8 cellular contexts compared by ENCODE assay signal in the genomic region with DNA sequence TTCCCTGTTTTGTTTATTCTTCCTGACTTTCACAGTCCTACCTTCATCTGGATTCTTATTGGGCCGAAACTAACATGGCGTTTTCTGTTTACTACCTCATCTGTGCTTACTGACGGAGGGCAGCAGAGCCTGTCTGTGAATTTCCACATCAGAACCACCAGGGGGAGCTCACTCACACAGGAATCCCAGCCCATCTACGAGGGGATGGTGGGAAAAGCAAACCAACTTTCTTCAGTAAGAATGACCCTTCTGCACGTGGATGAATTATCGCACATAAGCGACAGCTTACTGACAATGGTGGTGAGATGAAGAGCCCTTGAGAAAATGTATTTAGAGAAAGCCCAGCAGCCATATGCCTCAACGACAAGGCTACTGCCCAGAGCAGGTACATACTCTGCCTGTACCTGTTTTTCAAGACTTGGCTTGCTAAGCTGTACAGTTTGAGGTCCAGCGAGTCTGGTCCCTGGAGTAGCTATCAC. TPM values are rescaled to one million over a fixed set of nuclear protein-coding genes. Genes with fewer than 3 reads are reported as not detected.
DNase-seq lines count a peak whose midpoint lies in the region; ATAC-seq, FAIRE-seq and TF ChIP-seq lines count a peak whose summit lies in the region.

No MANE protein-coding gene starts in this region.

- H2BK120ac ChIP-seq in neuronal stem cell (ENCODE audit: low read depth, low read length), result no peak overlapping the region

- H3K23ac ChIP-seq in neuronal stem cell (ENCODE audit: low read depth, low read length, poor library complexity), result no peak overlapping the region

- no CpG with 5 or more reads among the region's 9 CpGs for WGBS in neuronal stem cell (ENCODE audit: extremely low coverage in 2 of 2, insufficient read length in 2 of 2, insufficient replicate concordance in 1 of 2), 2 donors

- H3K9me3 ChIP-seq in neuronal stem cell (replicated peaks in 1 of 2; ENCODE audit: control insufficient read depth in 2 of 2, insufficient read depth in 1 of 2, low read depth in 1 of 2, low read length in 2 of 2) (peaks cover 0 to under 1% of the 10 kb centered on the region in 2 donors), thoracic aorta (no peaks in the 10 kb centered on the region)

- ATAC-seq in thoracic aorta (ENCODE audit: insufficient number of reproducible peaks, low FRiP score, low read depth), result peak; percentile 66

- H3K4me1 ChIP-seq in neuronal stem cell (ENCODE audit: control insufficient read depth in 2 of 2, insufficient read depth in 1 of 2, low read depth in 1 of 2, low read length in 2 of 2) (no peaks in the 10 kb centered on the region), thoracic aorta (ENCODE audit: control insufficient read depth in 1 of 2, low read depth in 2 of 2) (peaks cover 0 to 6% of the 10 kb centered on the region in 2 donors)

- H3K27ac ChIP-seq in neuronal stem cell (replicated peaks; ENCODE audit: low read length) (no peak overlapping the region), thoracic aorta (peak overlapping the region in 1 of 2 donors; percentile 15)

- no peak overlapping the region for H3K14ac ChIP-seq in neuronal stem cell (ENCODE audit: low read length)

- no peak overlapping the region for H2AFZ ChIP-seq in neuronal stem cell (ENCODE audit: low read length)

- peak; percentile 94 for FAIRE-seq in GM19239 (lab: Jason Lieb, UNC)

- no peaks in the 10 kb centered on the region for H3K4me1 Mint-ChIP-seq in activated T-helper 1 cell treated with anti-CD3 and anti-CD28 coated beads, Interleukin-12 subunit alpha, Interleukin-12 subunit beta, Interleukin-2, Interleukin-4 antibody, amounts not matched to agents 30 ng/mL and 10 ng/mL and 1 ng/mL, durations not matched to agents 14 hours and 24 hours and 36 hours (ENCODE audit: low read depth)

- H3K4me3 Mint-ChIP-seq in activated T-helper 1 cell treated with anti-CD3 and anti-CD28 coated beads, Interleukin-12 subunit alpha, Interleukin-12 subunit beta, Interleukin-2, Interleukin-4 antibody, amounts not matched to agents 30 ng/mL and 10 ng/mL and 1 ng/mL, durations not matched to agents 14 hours and 24 hours and 36 hours, result no peak overlapping the region

- H3K9ac ChIP-seq in neuronal stem cell (ENCODE audit: low read depth, low read length, poor library complexity), result no peak overlapping the region

- H3K27me3 ChIP-seq in neuronal stem cell (ENCODE audit: control insufficient read depth in 3 of 3, insufficient read depth in 3 of 3, low read depth in 1 of 3, low read length in 3 of 3) (no peaks in the 10 kb centered on the region), thoracic aorta (replicated peaks; ENCODE audit: insufficient read depth) (no peaks in the 10 kb centered on the region)

- H3K27me3 Mint-ChIP-seq in activated T-helper 1 cell treated with anti-CD3 and anti-CD28 coated beads, Interleukin-12 subunit alpha, Interleukin-12 subunit beta, Interleukin-2, Interleukin-4 antibody, amounts not matched to agents 30 ng/mL and 10 ng/mL and 1 ng/mL, durations not matched to agents 14 hours and 24 hours and 36 hours (ENCODE audit: insufficient read depth), result no peaks in the 10 kb centered on the region

- H2BK15ac ChIP-seq in neuronal stem cell (ENCODE audit: low read length), result no peak overlapping the region

- H3K36me3 ChIP-seq in neuronal stem cell (replicated peaks in 1 of 2; ENCODE audit: control insufficient read depth in 2 of 2, insufficient read depth in 2 of 2, low read length in 2 of 2) (peaks cover 13 to 80% of the 10 kb centered on the region in 2 donors), thoracic aorta (peaks cover 18% of the 10 kb centered on the region)

- no peaks in the 10 kb centered on the region for H3K79me1 ChIP-seq in neuronal stem cell (ENCODE audit: low read depth, low read length)

- no peak overlapping the region for H2AK5ac ChIP-seq in neuronal stem cell (ENCODE audit: low read depth, low read length)

- H3K9me3 Mint-ChIP-seq in activated T-helper 1 cell treated with anti-CD3 and anti-CD28 coated beads, Interleukin-12 subunit alpha, Interleukin-12 subunit beta, Interleukin-2, Interleukin-4 antibody, amounts not matched to agents 30 ng/mL and 10 ng/mL and 1 ng/mL, durations not matched to agents 14 hours and 24 hours and 36 hours, result no peaks in the 10 kb centered on the region

- no peak overlapping the region for H4K8ac ChIP-seq in neuronal stem cell (ENCODE audit: low read depth, low read length)

- TF ChIP-seq CTCF in LNCAP (IDR thresholded peaks at IDR 0.05) (peak; percentile 92), fibroblast of the aortic adventitia (IDR thresholded peaks at IDR 0.05; ENCODE audit: insufficient read depth, low read length) (peak; percentile 93), thoracic aorta (IDR thresholded peaks at IDR 0.05) (peak; percentile 90)

- H3K4me3 ChIP-seq in fibroblast of the aortic adventitia (ENCODE audit: low read depth, low read length) (no peak overlapping the region), neuronal stem cell (ENCODE audit: low read length in 2 of 2) (no peak overlapping the region), thoracic aorta (no peak overlapping the region)

- intact Hi-C loops in activated T-helper 1 cell treated with anti-CD3 and anti-CD28 coated beads, Interleukin-12 subunit alpha, Interleukin-12 subunit beta, Interleukin-2, Interleukin-4 antibody, amounts not matched to agents 30 ng/mL and 10 ng/mL and 1 ng/mL, durations not matched to agents 14 hours and 24 hours and 36 hours (cut with micrococcal nuclease), result loop anchor here (1.0 to 5.0 kb wide), 3 partner anchors 41 to 350 kb away; partner anchors contain the start of gene PHF21A

- DNase-seq in AML-193 (lab: John Stamatoyannopoulos, UW) (peak; percentile 25 to 44), GM19239 (ENCODE audit: insufficient read length, low spot score) (peak; percentile 40), RPMI8226 (peak; percentile 55), fibroblast of the aortic adventitia (ENCODE audit: low read depth) (peak; percentile 84), neuronal stem cell (ENCODE audit: low spot score) (peak; percentile 66), thoracic aorta (ENCODE audit: low spot score) (no peak)
- DNase-seq in activated T-helper 1 cell treated with anti-CD3 and anti-CD28 coated beads, Interleukin-12 subunit alpha, Interleukin-12 subunit beta, Interleukin-2, Interleukin-4 antibody, amounts not matched to agents 30 ng/mL and 10 ng/mL and 1 ng/mL, durations not matched to agents 14 hours and 24 hours and 36 hours (ENCODE audit: low spot score), result peak; percentile 38

- no peak overlapping the region for H4K91ac ChIP-seq in neuronal stem cell (ENCODE audit: low read depth, low read length, poor library complexity)

- peaks cover 16% of the 10 kb centered on the region for H3K36me3 Mint-ChIP-seq in activated T-helper 1 cell treated with anti-CD3 and anti-CD28 coated beads, Interleukin-12 subunit alpha, Interleukin-12 subunit beta, Interleukin-2, Interleukin-4 antibody, amounts not matched to agents 30 ng/mL and 10 ng/mL and 1 ng/mL, durations not matched to agents 14 hours and 24 hours and 36 hours (ENCODE audit: low read depth)

- no peak overlapping the region for H3K4me2 ChIP-seq in neuronal stem cell (ENCODE audit: insufficient read depth, low read length, poor library complexity, severe bottlenecking)

- H3K4ac ChIP-seq in neuronal stem cell (ENCODE audit: low read length), result no peak overlapping the region

- no peak overlapping the region for H2BK5ac ChIP-seq in neuronal stem cell (ENCODE audit: low read length)

- H3K18ac ChIP-seq in neuronal stem cell (ENCODE audit: low read length), result no peak overlapping the region

- no peak overlapping the region for H2BK12ac ChIP-seq in neuronal stem cell (ENCODE audit: low read length)

- no peak overlapping the region for H3K27ac Mint-ChIP-seq in activated T-helper 1 cell treated with anti-CD3 and anti-CD28 coated beads, Interleukin-12 subunit alpha, Interleukin-12 subunit beta, Interleukin-2, Interleukin-4 antibody, amounts not matched to agents 30 ng/mL and 10 ng/mL and 1 ng/mL, durations not matched to agents 14 hours and 24 hours and 36 hours

RNA-seq across cellular contexts. Expression of gene LARGE2, which starts 42.5 kb away (rescaled TPM):
- not detected in 2 replicates for total RNA-seq in activated T-helper 1 cell treated with anti-CD3 and anti-CD28 coated beads, Interleukin-12 subunit alpha, Interleukin-12 subunit beta, Interleukin-2, Interleukin-4 antibody, amounts not matched to agents 30 ng/mL and 10 ng/mL and 1 ng/mL, durations not matched to agents 14 hours and 24 hours and 36 hours
- not detected in 2 replicates for total RNA-seq in fibroblast of the aortic adventitia (ENCODE audit: low replicate concordance)
- polyA plus RNA-seq in neuronal stem cell (2013, experiment 1 of 2), result 16.5 TPM
- polyA plus RNA-seq in neuronal stem cell (2013, experiment 2 of 2), result 15.7 TPM
- total RNA-seq in thoracic aorta, result 1 to 10 TPM in 1 of 2 donors, not detected in 1; 3.1 TPM

RNA-seq across cellular contexts. Expression of gene PEX16, which starts 47.3 kb away (rescaled TPM):
- 37.4 and 44.6 TPM in 2 replicates for total RNA-seq in activated T-helper 1 cell treated with anti-CD3 and anti-CD28 coated beads, Interleukin-12 subunit alpha, Interleukin-12 subunit beta, Interleukin-2, Interleukin-4 antibody, amounts not matched to agents 30 ng/mL and 10 ng/mL and 1 ng/mL, durations not matched to agents 14 hours and 24 hours and 36 hours
- 14.6 and 24.0 TPM in 2 replicates for total RNA-seq in fibroblast of the aortic adventitia (ENCODE audit: low replicate concordance)
- 23.1 TPM for polyA plus RNA-seq in neuronal stem cell (2013, experiment 1 of 2)
- polyA plus RNA-seq in neuronal stem cell (2013, experiment 2 of 2), result 19.6 TPM
- 10 to 100 TPM; 12.1 to 19.8 TPM for total RNA-seq in thoracic aorta

RNA-seq across cellular contexts. Expression of gene FREY1, which starts 57.9 kb away (rescaled TPM):
- 0.59 and 1.9 TPM in 2 replicates for total RNA-seq in activated T-helper 1 cell treated with anti-CD3 and anti-CD28 coated beads, Interleukin-12 subunit alpha, Interleukin-12 subunit beta, Interleukin-2, Interleukin-4 antibody, amounts not matched to agents 30 ng/mL and 10 ng/mL and 1 ng/mL, durations not matched to agents 14 hours and 24 hours and 36 hours
- total RNA-seq in fibroblast of the aortic adventitia (ENCODE audit: low replicate concordance) (1.6 TPM in 1 of 2 replicates, not detected in the other), thoracic aorta (1 to 10 TPM in 1 of 2 donors, not detected in 1; 9.0 TPM)
- 0.95 TPM for polyA plus RNA-seq in neuronal stem cell (2013, experiment 1 of 2)
- polyA plus RNA-seq in neuronal stem cell (2013, experiment 2 of 2), result 0.93 TPM
